In genomic region chr9:6239048-6239461, GRCh38 we compare ENCODE assay signal across 23 cellular contexts. TPM values are rescaled to one million over a fixed set of nuclear protein-coding genes. Genes with fewer than 3 reads are reported as not detected.
DNase-seq lines count a peak whose midpoint lies in the region; ATAC-seq and TF ChIP-seq lines count a peak whose summit lies in the region.
"Had no signal": no experiment of that assay in that cellular context is flagged by ENCODE, and none has a peak within 500 bp of the region (broad histone marks: within the 10 kb centered on the region; RNA-seq: fewer than 3 reads in every experiment).

No MANE protein-coding gene starts in this region.

- no peaks in the 10 kb centered on the region for H3K36me3 ChIP-seq in body of pancreas (replicated peaks in 1 of 2; ENCODE audit: insufficient read depth in 1 of 2, low read depth in 2 of 2)
- H3K36me3 ChIP-seq: neutrophil, SJCRH30, thyroid gland had no signal

- no peak for TF ChIP-seq POLR2A in body of pancreas (IDR thresholded peaks at IDR 0.05)

- H3K27ac ChIP-seq in body of pancreas, result peak overlapping the region in 1 of 4 donors; percentile 41
- H3K27ac ChIP-seq: 22Rv1, heart right ventricle, neutrophil, SJCRH30, thyroid gland had no signal

- POLR2A ChIA-PET in activated CD8-positive, alpha-beta T cell treated with anti-CD3 and anti-CD28 coated beads, Interleukin-2, amount 10 ng/mL, durations not matched to agents 7 days and 5 days (lab: Charles Lee), result no interaction called here

- H3K4me3 ChIP-seq in body of pancreas, result no peak overlapping the region
- H3K4me3 ChIP-seq: heart right ventricle, SJCRH30, thyroid gland had no signal

- H3K4me3 Mint-ChIP-seq in progenitor cell of endocrine pancreas (ENCODE audit: low read depth), result no peak overlapping the region
- no peak overlapping the region for H3K4me3 Mint-ChIP-seq in activated CD8-positive, alpha-beta T cell treated with anti-CD3 and anti-CD28 coated beads, Interleukin-2, amount 10 ng/mL, durations not matched to agents 7 days and 5 days
- H3K4me3 Mint-ChIP-seq: central memory CD8-positive, alpha-beta T cell; stimulated activated memory B cell treated with anti-CD40 and anti-IgM and Interleukin-4, amounts not matched to agents 10 μg/mL and 1 μg/mL and 100 μg/mL, for 72 hours had no signal

- 37 to 42% methylated on average over 5 of the region's 5 CpGs for WGBS in body of pancreas, 2 donors

- H3K27ac Mint-ChIP-seq in progenitor cell of endocrine pancreas, result peak overlapping the region; percentile 74
- no peak overlapping the region for H3K27ac Mint-ChIP-seq in activated CD8-positive, alpha-beta T cell treated with anti-CD3 and anti-CD28 coated beads, Interleukin-2, amount 10 ng/mL, durations not matched to agents 7 days and 5 days
- H3K27ac Mint-ChIP-seq: activated T-helper 2 cell treated with anti-CD3 and anti-CD28 coated beads, Interferon-gamma antibody, Interleukin-2, Interleukin-4, amounts not matched to agents 10 μg/mL and 5 μg/mL and 100 μg/mL, durations not matched to agents 14 hours and 24 hours and 36 hours; stimulated activated memory B cell treated with anti-CD40 and anti-IgM and Interleukin-4, amounts not matched to agents 10 μg/mL and 1 μg/mL and 100 μg/mL, for 72 hours had no signal

- H3K36me3 Mint-ChIP-seq in progenitor cell of endocrine pancreas (ENCODE audit: insufficient read depth), result peaks cover 9% of the 10 kb centered on the region
- no peaks in the 10 kb centered on the region for H3K36me3 Mint-ChIP-seq in activated CD8-positive, alpha-beta T cell treated with anti-CD3 and anti-CD28 coated beads, Interleukin-2, amount 10 ng/mL, durations not matched to agents 7 days and 5 days (ENCODE audit: low read depth)
- H3K36me3 Mint-ChIP-seq: stimulated activated memory B cell treated with anti-CD40 and anti-IgM and Interleukin-4, amounts not matched to agents 10 μg/mL and 1 μg/mL and 100 μg/mL, for 72 hours had no signal

- intact Hi-C loops in body of pancreas (cut with DNase I), result no loop called here

- H3K9me3 ChIP-seq in body of pancreas, result no peaks in the 10 kb centered on the region
- H3K9me3 ChIP-seq: heart right ventricle, neutrophil, SJCRH30, thyroid gland had no signal

- peaks cover 28% of the 10 kb centered on the region for H3K4me1 ChIP-seq in body of pancreas
- H3K4me1 ChIP-seq: thyroid gland had no signal

- H3K9me3 Mint-ChIP-seq in progenitor cell of endocrine pancreas (ENCODE audit: low read depth), result peaks cover 25% of the 10 kb centered on the region
- H3K9me3 Mint-ChIP-seq in activated CD8-positive, alpha-beta T cell treated with anti-CD3 and anti-CD28 coated beads, Interleukin-2, amount 10 ng/mL, durations not matched to agents 7 days and 5 days (ENCODE audit: insufficient read depth), result no peaks in the 10 kb centered on the region
- H3K9me3 Mint-ChIP-seq: activated T-helper 2 cell treated with anti-CD3 and anti-CD28 coated beads, Interferon-gamma antibody, Interleukin-2, Interleukin-4, amounts not matched to agents 10 μg/mL and 5 μg/mL and 100 μg/mL, durations not matched to agents 14 hours and 24 hours and 36 hours; central memory CD8-positive, alpha-beta T cell had no signal

- peaks cover 17% of the 10 kb centered on the region for H3K4me1 Mint-ChIP-seq in progenitor cell of endocrine pancreas (ENCODE audit: low read depth)
- no peaks in the 10 kb centered on the region for H3K4me1 Mint-ChIP-seq in activated CD8-positive, alpha-beta T cell treated with anti-CD3 and anti-CD28 coated beads, Interleukin-2, amount 10 ng/mL, durations not matched to agents 7 days and 5 days (ENCODE audit: low read depth)
- H3K4me1 Mint-ChIP-seq: central memory CD8-positive, alpha-beta T cell; stimulated activated memory B cell treated with anti-CD40 and anti-IgM and Interleukin-4, amounts not matched to agents 10 μg/mL and 1 μg/mL and 100 μg/mL, for 72 hours had no signal

- H3K27me3 Mint-ChIP-seq in progenitor cell of endocrine pancreas, result no peaks in the 10 kb centered on the region
- peaks cover 6% of the 10 kb centered on the region for H3K27me3 Mint-ChIP-seq in activated CD8-positive, alpha-beta T cell treated with anti-CD3 and anti-CD28 coated beads, Interleukin-2, amount 10 ng/mL, durations not matched to agents 7 days and 5 days (ENCODE audit: low read depth)

- H3K27me3 ChIP-seq in body of pancreas, result no peaks in the 10 kb centered on the region
- H3K27me3 ChIP-seq: heart right ventricle, neutrophil, SJCRH30, thyroid gland had no signal

- peak; percentile 63 for ATAC-seq in body of pancreas
- no peak for ATAC-seq in activated CD8-positive, alpha-beta T cell treated with anti-CD3 and anti-CD28 coated beads, Interleukin-2, amount 10 ng/mL, durations not matched to agents 7 days and 5 days
- ATAC-seq: heart right ventricle; PC-3; stimulated activated memory B cell treated with anti-CD40 and anti-IgM and Interleukin-4, amounts not matched to agents 10 μg/mL and 1 μg/mL and 100 μg/mL, for 72 hours had no signal

- TF ChIP-seq CTCF in body of pancreas (IDR thresholded peaks at IDR 0.05) (no peak), progenitor cell of endocrine pancreas (IDR thresholded peaks at IDR 0.05; ENCODE audit: unreplicated experiment) (no peak)

- DNase-seq in DMS53 (lab: John Stamatoyannopoulos, UW) (peak; percentile 46), DMS53 treated with DMSO at 0.1 percent for 48 hours (lab: John Stamatoyannopoulos, UW; ENCODE audit: unreplicated experiment) (no peak), body of pancreas (no peak), iris pigment epithelial cell (ENCODE audit: low read depth) (peak; percentile 17), progenitor cell of endocrine pancreas (ENCODE audit: low spot score, unreplicated experiment) (no peak), NCI-H2107 treated with DMSO at 0.1 percent for 48 hours (lab: John Stamatoyannopoulos, UW; ENCODE audit: unreplicated experiment) (no peak), globus pallidus (ENCODE audit: low spot score) (no peak)
- DNase-seq in activated CD8-positive, alpha-beta T cell treated with anti-CD3 and anti-CD28 coated beads, Interleukin-2, amount 10 ng/mL, durations not matched to agents 7 days and 5 days, result no peak
- DNase-seq: GF-D8, heart right ventricle, kidney glomerular epithelial cell, NCI-H1105, NCI-H2081 treated with DMSO at 0.1 percent for 48 hours, PC-3, SJCRH30, thyroid gland had no signal

- CTCF ChIA-PET in activated CD8-positive, alpha-beta T cell treated with anti-CD3 and anti-CD28 coated beads, Interleukin-2, amount 10 ng/mL, durations not matched to agents 7 days and 5 days (lab: Charles Lee), result no interaction called here

RNA-seq across cellular contexts. Expression of gene IL33, which starts 23.4 kb away (rescaled TPM):
- total RNA-seq in body of pancreas, result 1 to 10 TPM; 4.0 to 6.2 TPM
- 0.13 TPM in 1 of 2 replicates, not detected in the other for total RNA-seq in progenitor cell of endocrine pancreas
- total RNA-seq in activated CD8-positive, alpha-beta T cell treated with anti-CD3 and anti-CD28 coated beads, Interleukin-2, amount 10 ng/mL, durations not matched to agents 7 days and 5 days, result not detected
- total RNA-seq: activated CD8-positive, alpha-beta memory T cell treated with anti-CD3 and anti-CD28 coated beads for 36 hours; activated T-helper 2 cell treated with anti-CD3 and anti-CD28 coated beads, Interferon-gamma antibody, Interleukin-2, Interleukin-4, amounts not matched to agents 10 μg/mL and 5 μg/mL and 100 μg/mL, durations not matched to agents 14 hours and 24 hours and 36 hours; T-helper 2 cell treated with Interferon-gamma antibody and Interleukin-4, amounts not matched to agents 100 ng/mL and 5 ng/mL, for 36 hours had no signal

Comparison
In these comparisons a context has a peak if more than half of its experiments do, and no peak if none do; other contexts are left out.
1. DNase-seq: peak in DMS53 (single experiment) and iris pigment epithelial cell (single experiment); none in DMS53 treated with DMSO at 0.1 percent for 48 hours (single experiment), body of pancreas (0 of 4), progenitor cell of endocrine pancreas (single experiment), NCI-H2107 treated with DMSO at 0.1 percent for 48 hours (single experiment), globus pallidus (single experiment) and activated CD8-positive, alpha-beta T cell treated with anti-CD3 and anti-CD28 coated beads, Interleukin-2, amount 10 ng/mL, durations not matched to agents 7 days and 5 days (single experiment).